Comparison of ENCODE assay signal across 23 cellular contexts in genomic region chr1:97783762-97784161, GRCh38.
"Had no signal": no experiment of that assay in that cellular context is flagged by ENCODE, and none has a peak within 500 bp of the region (broad histone marks: within the 10 kb centered on the region; RNA-seq: fewer than 3 reads in every experiment).

No MANE protein-coding gene starts in this region.

- DNase-seq: colonic mucosa; cortex of kidney; effector CD8-positive, alpha-beta T cell; effector memory CD8-positive, alpha-beta T cell; endodermal cell; erythroblast; esophagus squamous epithelium; foreskin fibroblast; foreskin melanocyte; gastrocnemius medialis; glutamatergic neuron; head of caudate nucleus; heart right ventricle; hippocampal formation; left cardiac atrium; left lung; left ventricle myocardium superior; lower lobe of right lung; mesenchymal stem cell; mucosa of descending colon had no signal

- H3K4me1 Mint-ChIP-seq: endodermal cell, mesothelial cell of epicardium had no signal

- ATAC-seq: effector memory CD8-positive, alpha-beta T cell; esophagus mucosa; heart right ventricle; left cardiac atrium; left lung; left ventricle myocardium superior; lower lobe of right lung; mucosa of descending colon had no signal

- H3K9me3 Mint-ChIP-seq: dendritic cell treated with granulocyte-macrophage colony-stimulating factor and Interleukin-4, amounts not matched to agents 40 ng/mL and 50 ng/mL, for 4 days; effector memory CD8-positive, alpha-beta T cell; endodermal cell; mesothelial cell of epicardium had no signal

- H3K4me3 Mint-ChIP-seq: dendritic cell treated with granulocyte-macrophage colony-stimulating factor and Interleukin-4, amounts not matched to agents 40 ng/mL and 50 ng/mL, for 4 days; effector memory CD8-positive, alpha-beta T cell; endodermal cell; mesothelial cell of epicardium had no signal

- H3K27ac Mint-ChIP-seq: dendritic cell treated with granulocyte-macrophage colony-stimulating factor and Interleukin-4, amounts not matched to agents 40 ng/mL and 50 ng/mL, for 4 days; effector memory CD8-positive, alpha-beta T cell; endodermal cell; mesothelial cell of epicardium had no signal

- H3K27me3 Mint-ChIP-seq: dendritic cell treated with granulocyte-macrophage colony-stimulating factor and Interleukin-4, amounts not matched to agents 40 ng/mL and 50 ng/mL, for 4 days; effector memory CD8-positive, alpha-beta T cell had no signal

- H3K4me3 ChIP-seq: colonic mucosa, esophagus squamous epithelium, gastrocnemius medialis, heart right ventricle, left lung, lower lobe of right lung, mucosa of descending colon had no signal

- H3K36me3 Mint-ChIP-seq: mesothelial cell of epicardium had no signal
